18 cellular contexts compared by ENCODE assay signal in the genomic region with DNA sequence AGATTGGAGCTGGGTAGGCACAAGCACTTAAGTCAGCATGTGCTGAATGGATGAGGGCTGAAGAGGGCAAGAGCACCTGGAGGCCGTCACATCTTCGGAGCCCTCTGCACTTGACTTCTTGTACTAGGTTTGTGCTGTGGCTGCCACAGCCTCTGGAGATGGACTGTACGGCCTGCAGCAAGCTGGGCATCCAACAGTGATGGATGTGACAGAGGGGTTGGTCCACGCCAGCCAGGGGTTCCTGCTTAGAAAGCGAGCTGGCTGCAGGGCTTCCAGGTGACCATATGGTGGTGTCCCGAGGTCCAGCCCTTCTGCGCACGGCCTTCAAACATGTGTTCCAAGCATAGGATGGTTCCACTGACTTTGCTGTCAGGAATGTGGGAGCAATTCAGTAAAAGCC.
"Had no signal": no experiment of that assay in that cellular context is flagged by ENCODE, and none has a peak within 500 bp of the region (broad histone marks: within the 10 kb centered on the region; RNA-seq: fewer than 3 reads in every experiment).

No MANE protein-coding gene starts in this region.

- ATAC-seq: body of pancreas had no signal

- H3K27ac ChIP-seq: body of pancreas, colonic mucosa, neural progenitor cell, ovary had no signal

- H3K36me3 Mint-ChIP-seq: memory B cell had no signal

- H3K4me3 ChIP-seq: body of pancreas, colonic mucosa, neural progenitor cell, ovary had no signal

- H3K9me3 ChIP-seq: body of pancreas, colonic mucosa, ovary had no signal

- H3K4me1 ChIP-seq: body of pancreas, colonic mucosa, neural progenitor cell had no signal

- H3K27me3 ChIP-seq: body of pancreas, colonic mucosa, neural progenitor cell, ovary had no signal

- DNase-seq: activated CD4-positive, alpha-beta T cell treated with anti-CD3 and anti-CD28 coated beads, Interleukin-2, amount 50 U/mL, for 1 hour; activated CD4-positive, CD25-positive, alpha-beta regulatory T cell treated with anti-CD3 and anti-CD28 coated beads, Interleukin-2, amount 50 U/mL, for 72 hours; activated CD8-positive, alpha-beta memory T cell treated with anti-CD3 and anti-CD28 coated beads for 24 hours; activated naive CD4-positive, alpha-beta T cell treated with anti-CD3 and anti-CD28 coated beads for 36 hours; central memory CD4-positive, alpha-beta T cell; colonic mucosa; erythroblast; foreskin melanocyte; glutamatergic neuron; hypothalamus; left ventricle myocardium superior; stimulated activated CD4-positive, alpha-beta T cell treated with anti-CD3 and anti-CD28 coated beads, Interleukin-2, amount 100 ng/mL, for 24 hours had no signal

- H3K27ac Mint-ChIP-seq: activated naive CD4-positive, alpha-beta T cell treated with anti-CD3 and anti-CD28 coated beads for 36 hours; memory B cell; stimulated activated naive CD8-positive, alpha-beta T cell treated with anti-CD3 and anti-CD28 coated beads, Interleukin-15, Interleukin-2, amounts not matched to agents 100 ng/mL and 50 ng/mL, for 24 hours; type B pancreatic cell had no signal

- H3K9me3 Mint-ChIP-seq: memory B cell; stimulated activated naive CD8-positive, alpha-beta T cell treated with anti-CD3 and anti-CD28 coated beads, Interleukin-15, Interleukin-2, amounts not matched to agents 100 ng/mL and 50 ng/mL, for 24 hours had no signal

- H3K27me3 Mint-ChIP-seq: stimulated activated naive CD8-positive, alpha-beta T cell treated with anti-CD3 and anti-CD28 coated beads, Interleukin-15, Interleukin-2, amounts not matched to agents 100 ng/mL and 50 ng/mL, for 24 hours had no signal

- H3K36me3 ChIP-seq: colonic mucosa, neural progenitor cell, ovary had no signal

- H3K4me3 Mint-ChIP-seq: activated naive CD4-positive, alpha-beta T cell treated with anti-CD3 and anti-CD28 coated beads for 36 hours; memory B cell; neural progenitor cell; stimulated activated naive CD8-positive, alpha-beta T cell treated with anti-CD3 and anti-CD28 coated beads, Interleukin-15, Interleukin-2, amounts not matched to agents 100 ng/mL and 50 ng/mL, for 24 hours; type B pancreatic cell had no signal
